In the genomic region with DNA sequence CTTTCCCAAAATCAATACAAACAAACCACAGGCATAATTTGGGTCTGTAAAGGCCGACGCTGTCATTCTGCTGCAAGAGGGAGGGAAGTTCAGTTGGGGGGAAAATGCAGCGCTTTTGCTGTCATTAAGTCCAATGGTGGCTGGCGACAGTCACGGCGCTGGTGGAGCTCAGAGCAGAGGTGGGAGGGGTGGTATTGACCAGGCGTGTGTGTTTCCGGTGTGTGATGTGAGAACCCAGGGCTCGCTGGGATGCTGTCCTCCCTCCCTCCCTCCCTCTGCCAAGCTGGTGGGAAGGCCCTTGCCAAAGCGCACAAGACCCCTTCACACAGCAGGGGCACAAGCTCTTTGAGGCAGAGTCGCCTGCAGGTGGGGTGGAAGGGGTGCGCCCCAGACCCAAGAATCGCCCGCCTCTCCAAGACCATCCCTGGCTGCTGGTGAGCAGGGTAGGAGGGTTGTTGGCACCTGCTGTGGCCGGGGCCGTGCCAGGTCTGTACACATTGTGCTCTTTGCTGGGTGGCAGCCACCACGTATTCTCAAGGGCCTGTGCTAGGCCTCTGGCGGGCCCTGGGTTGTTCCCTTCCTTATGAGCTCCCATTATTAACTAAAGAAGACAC, we compare ENCODE assay signal across 18 cellular contexts.
DNase-seq lines count a peak whose midpoint lies in the region; ATAC-seq and TF ChIP-seq lines count a peak whose summit lies in the region.
"Had no signal": no experiment of that assay in that cellular context is flagged by ENCODE, and none has a peak within 500 bp of the region (broad histone marks: within the 10 kb centered on the region; RNA-seq: fewer than 3 reads in every experiment).

No MANE protein-coding gene starts in this region.

- H3K4me2 ChIP-seq in SU-DHL-6 (ENCODE audit: low read depth, low read length, poor library complexity, severe bottlenecking): peak overlapping the region; percentile 73

- H3K9me2 ChIP-seq in SU-DHL-6 (replicated peaks; ENCODE audit: insufficient read depth, low read length): no peaks in the 10 kb centered on the region

- no peaks in the 10 kb centered on the region for H3K79me2 ChIP-seq in SU-DHL-6 (ENCODE audit: insufficient read depth, low read length)

- peak overlapping the region; percentile 77 for H3K9ac ChIP-seq in SU-DHL-6 (ENCODE audit: low read length)

- H3K4me3 ChIP-seq in heart left ventricle (no peak overlapping the region), SU-DHL-6 (ENCODE audit: insufficient read depth, low read length, poor library complexity, severe bottlenecking) (peak overlapping the region; percentile 3), gastrocnemius medialis (no peak overlapping the region), tibial artery (no peak overlapping the region)
- H3K4me3 ChIP-seq in effector memory CD4-positive, alpha-beta T cell (ENCODE audit: insufficient read depth, low read depth, low read length, poor library complexity, severe bottlenecking): no peak overlapping the region
- H3K4me3 ChIP-seq: pancreas, suprapubic skin had no signal

- H4K20me1 ChIP-seq in SU-DHL-6 (ENCODE audit: low read depth, low read length): no peaks in the 10 kb centered on the region

- peaks cover 0 to 10% (median 0%) of the 10 kb centered on the region in 12 donors for H3K4me1 ChIP-seq in heart left ventricle
- peaks cover 11 to 27% of the 10 kb centered on the region in 2 donors for H3K4me1 ChIP-seq in gastrocnemius medialis
- H3K4me1 ChIP-seq in tibial artery: no peaks in the 10 kb centered on the region
- H3K4me1 ChIP-seq in effector memory CD4-positive, alpha-beta T cell (ENCODE audit: control insufficient read depth, insufficient read depth, low read length, poor library complexity, severe bottlenecking): peaks cover 8% of the 10 kb centered on the region
- H3K4me1 ChIP-seq: pancreas, suprapubic skin had no signal

- WGBS in heart left ventricle, 4 donors: 84 to 92% (median 87%) methylated on average over 14 to 18 of the region's 18 CpGs

- H3F3A ChIP-seq in SU-DHL-6 (ENCODE audit: insufficient read depth): peaks cover 75% of the 10 kb centered on the region

- in situ Hi-C loops in gastrocnemius medialis (cut with MboI; ENCODE audit: low sequenced_read_pairs in 4 of 4): loop anchor here in 3 of 4 donors (10.0 to 25.0 kb wide), 3 partner anchors 191 to 291 kb away; a partner anchor contains a TSS

- H3K36me3 ChIP-seq in heart left ventricle (no peaks in the 10 kb centered on the region), SU-DHL-6 (ENCODE audit: low read length) (no peaks in the 10 kb centered on the region), gastrocnemius medialis (no peaks in the 10 kb centered on the region), tibial artery (no peaks in the 10 kb centered on the region)
- H3K36me3 ChIP-seq in effector memory CD4-positive, alpha-beta T cell (ENCODE audit: control insufficient read depth, insufficient read depth, low read length): no peaks in the 10 kb centered on the region
- H3K36me3 ChIP-seq: pancreas, suprapubic skin had no signal

- no peaks in the 10 kb centered on the region for H3K9me3 ChIP-seq in heart left ventricle
- H3K9me3 ChIP-seq in SU-DHL-6 (ENCODE audit: insufficient read depth, low read length): no peaks in the 10 kb centered on the region
- H3K9me3 ChIP-seq in gastrocnemius medialis: no peaks in the 10 kb centered on the region
- no peaks in the 10 kb centered on the region for H3K9me3 ChIP-seq in tibial artery
- H3K9me3 ChIP-seq in effector memory CD4-positive, alpha-beta T cell (ENCODE audit: control insufficient read depth, low read length): no peaks in the 10 kb centered on the region
- H3K9me3 ChIP-seq: Caco-2, pancreas, suprapubic skin had no signal

- TF ChIP-seq CTCF in heart left ventricle (IDR thresholded peaks at IDR 0.05) (no peak), SU-DHL-6 (IDR thresholded peaks at IDR 0.05; ENCODE audit: insufficient read depth, low read length, poor library complexity, severe bottlenecking) (no peak), gastrocnemius medialis (IDR thresholded peaks at IDR 0.05 in 4 of 5, conservative IDR thresholded peaks at IDR 0.05 in 1 of 5) (no peak), tibial artery (IDR thresholded peaks at IDR 0.05) (no peak)

- H3K27ac ChIP-seq in heart left ventricle (no peak overlapping the region), SU-DHL-6 (ENCODE audit: low read depth, low read length) (peak overlapping the region; percentile 98), gastrocnemius medialis (peak overlapping the region in 3 of 4 donors; percentile 28 to 94 (median 92)), tibial artery (no peak overlapping the region)
- no peak overlapping the region for H3K27ac ChIP-seq in effector memory CD4-positive, alpha-beta T cell (ENCODE audit: insufficient read depth, low read length, poor library complexity, severe bottlenecking)
- H3K27ac ChIP-seq: pancreas, suprapubic skin had no signal

- DNase-seq in Right ventricle myocardium inferior (ENCODE audit: missing footprints) (peak; percentile 71), heart left ventricle (no peak), NCI-H1092 treated with DMSO at 0.1 percent for 48 hours (lab: John Stamatoyannopoulos, UW) (peak; percentile 89), gastrocnemius medialis (no peak), tibial artery (no peak), SIG-M5 treated with dmso at 0.1 percent for 504 hours (lab: John Stamatoyannopoulos, UW; ENCODE audit: unreplicated experiment) (no peak)
- no peak for DNase-seq in effector memory CD4-positive, alpha-beta T cell
- DNase-seq: activated CD4-positive, alpha-beta T cell treated with anti-CD3 and anti-CD28 coated beads, Interleukin-2, amount 50 U/mL, for 48 hours; Caco-2; effector CD4-positive, alpha-beta T cell; HCEC 1CT; MM.1S; stimulated activated CD4-positive, alpha-beta T cell treated with anti-CD3 and anti-CD28 coated beads, Interleukin-2, amount 100 ng/mL, for 48 hours; SW 1271 had no signal

- ATAC-seq in Right ventricle myocardium inferior (peak; percentile 48), heart left ventricle (no peak), gastrocnemius medialis (no peak)
- ATAC-seq: Panc1 had no signal

- intact Hi-C loops in Right ventricle myocardium inferior (cut with DNase I): no loop called here
- intact Hi-C loops in heart left ventricle (cut with DNase I): no loop called here
- intact Hi-C loops in gastrocnemius medialis (cut with DNase I; ENCODE audit: low total_unique reads): loop anchor here (2.0 kb wide), 1 partner anchor 15 kb away; no protein-coding TSS in a partner anchor
- intact Hi-C loops in tibial artery (cut with DNase I; ENCODE audit: low total_unique reads): no loop called here

- H3K27me3 ChIP-seq in heart left ventricle (no peaks in the 10 kb centered on the region), SU-DHL-6 (ENCODE audit: low read length) (no peaks in the 10 kb centered on the region), gastrocnemius medialis (no peaks in the 10 kb centered on the region), tibial artery (no peaks in the 10 kb centered on the region)
- no peaks in the 10 kb centered on the region for H3K27me3 ChIP-seq in effector memory CD4-positive, alpha-beta T cell (replicated peaks; ENCODE audit: control insufficient read depth, insufficient read depth, low read length, poor library complexity, severe bottlenecking)
- H3K27me3 ChIP-seq: pancreas, suprapubic skin had no signal

- no peak overlapping the region for H2AFZ ChIP-seq in SU-DHL-6 (ENCODE audit: low read depth, low read length, severe bottlenecking)

- no peak for TF ChIP-seq POLR2A in heart left ventricle (IDR thresholded peaks at IDR 0.05)
- no peak for TF ChIP-seq POLR2A in gastrocnemius medialis (IDR thresholded peaks at IDR 0.05)

Comparison
In these comparisons a context has a peak if more than half of its experiments do, and no peak if none do; other contexts are left out.
1. DNase-seq: peak in Right ventricle myocardium inferior (single experiment) and NCI-H1092 treated with DMSO at 0.1 percent for 48 hours (single experiment); none in heart left ventricle (0 of 5), gastrocnemius medialis (0 of 2), tibial artery (0 of 2), effector memory CD4-positive, alpha-beta T cell (0 of 3) and SIG-M5 treated with dmso at 0.1 percent for 504 hours (single experiment).
2. H3K27ac ChIP-seq: peak in SU-DHL-6 (single experiment) and gastrocnemius medialis (3 of 4); none in heart left ventricle (0 of 12), tibial artery (0 of 2) and effector memory CD4-positive, alpha-beta T cell (single experiment).